Comparison of ENCODE assay signal across 8 cellular contexts in the genomic region with DNA sequence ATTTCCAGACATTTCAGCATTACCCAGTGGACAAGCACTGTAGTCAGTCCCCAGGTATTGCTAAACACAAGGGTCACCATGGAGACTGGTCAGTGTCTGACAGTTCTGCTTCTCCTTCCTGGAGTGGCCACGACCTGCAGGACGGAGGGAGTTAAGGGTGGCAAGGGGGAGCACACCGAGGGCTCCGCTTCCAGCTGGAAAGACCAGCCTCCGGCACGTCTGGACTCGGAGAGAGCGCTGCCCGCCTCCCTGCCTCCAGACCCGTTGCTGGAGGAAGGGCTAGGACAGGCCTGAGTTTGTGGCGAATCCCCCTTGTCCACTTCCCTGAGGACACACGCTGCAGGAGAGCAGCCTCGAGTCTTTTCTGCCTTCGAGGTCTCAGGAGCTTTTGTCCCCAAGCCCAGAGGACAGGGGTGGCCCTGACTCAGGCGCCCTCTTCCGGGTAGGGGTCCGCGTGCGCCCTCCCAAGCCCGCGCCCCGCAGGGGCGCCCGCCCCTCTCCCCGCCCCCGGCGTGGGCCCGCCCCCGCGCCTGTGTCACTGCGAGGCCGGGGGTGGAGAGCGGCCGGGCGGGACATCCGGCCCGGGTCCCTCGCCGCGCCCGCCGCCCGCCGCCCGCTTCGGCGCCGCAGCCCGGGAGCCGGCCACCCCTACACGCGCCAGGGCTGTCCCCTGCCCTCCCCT. TPM values are rescaled to one million over a fixed set of nuclear protein-coding genes. Genes with fewer than 3 reads are reported as not detected.
DNase-seq lines count a peak whose midpoint lies in the region; ATAC-seq and TF ChIP-seq lines count a peak whose summit lies in the region.

CHST14 (plus strand) TSS at position 562 of the 682 bp plus-strand sequence. CDS start 230 bp downstream, outside the sequence.

- H3K36me3 ChIP-seq in GM23338 (ENCODE audit: insufficient read depth), result no peaks in the 10 kb centered on the region
- H3K36me3 ChIP-seq in kidney epithelial cell (ENCODE audit: control insufficient read depth, insufficient read depth, low read length), result peaks cover 3% of the 10 kb centered on the region

- DNase-seq in GDM1 (lab: John Stamatoyannopoulos, UW) (peak; percentile 57), GM23338 (ENCODE audit: low spot score) (peak; percentile 71), NCI-H1105 (lab: John Stamatoyannopoulos, UW) (peak; percentile 44), choroid plexus epithelial cell (ENCODE audit: low read depth) (peak; percentile 51), kidney epithelial cell (ENCODE audit: low read depth) (no peak)
- peak; percentile 62 for DNase-seq in activated CD4-positive, CD25-positive, alpha-beta regulatory T cell treated with anti-CD3 and anti-CD28 coated beads, Interleukin-2, amount 50 U/mL, for 72 hours
- peak; percentile 28 for DNase-seq in stimulated activated CD4-positive, alpha-beta T cell treated with anti-CD3 and anti-CD28 coated beads, Interleukin-1b, Interleukin-23, amount 100 ng/mL, for 48 hours

- H3K9me2 ChIP-seq in GM23338 (ENCODE audit: insufficient read depth), result no peaks in the 10 kb centered on the region

- H3K4me3 Mint-ChIP-seq in GM23338, result peak within 1 kb of the TSS; percentile 84

- H3K9me3 Mint-ChIP-seq in GM23338, result no peaks in the 10 kb centered on the region

- peaks cover 17% of the 10 kb centered on the region for H3K4me1 ChIP-seq in GM23338 (ENCODE audit: insufficient read depth)

- H3K27me3 ChIP-seq in GM23338 (ENCODE audit: insufficient read depth) (no peaks in the 10 kb centered on the region), kidney epithelial cell (ENCODE audit: control insufficient read depth, insufficient read depth, low read length) (no peaks in the 10 kb centered on the region)

- ATAC-seq in GM23338 (peak; percentile 60), GM19035 (IDR thresholded peaks at IDR 0.05; ENCODE audit: unreplicated experiment) (no peak)

- peaks cover 22% of the 10 kb centered on the region for H3K27me3 Mint-ChIP-seq in GM23338 (ENCODE audit: insufficient read depth, low read depth, poor library complexity)

- H3K4me2 ChIP-seq in GM23338, result peak within 1 kb of the TSS; percentile 98

- H3K27ac ChIP-seq in GM23338 (ENCODE audit: low read depth), result peak within 1 kb of the TSS; percentile 74; the same call in 1 of the 2 replicates

- H4K20me1 ChIP-seq in GM23338 (replicated peaks; ENCODE audit: insufficient read depth), result peaks cover 7% of the 10 kb centered on the region

- peak in 1 of 2 experiments; percentile 32; a peak in 2 of 4 replicates for TF ChIP-seq CTCF in GM23338 (conservative IDR thresholded peaks at IDR 0.05; ENCODE audit: low read depth in 2 of 2)
- TF ChIP-seq CTCF in choroid plexus epithelial cell (conservative IDR thresholded peaks at IDR 0.05; ENCODE audit: low read depth, low read length), result no peak
- TF ChIP-seq CTCF in kidney epithelial cell (IDR thresholded peaks at IDR 0.05; ENCODE audit: insufficient read depth, low read length, poor library complexity, severe bottlenecking), result no peak

- peaks cover 15% of the 10 kb centered on the region for H3F3A ChIP-seq in GM23338 (replicated peaks; ENCODE audit: low read depth)

- peak within 1 kb of the TSS; percentile 81 for H2AFZ ChIP-seq in GM23338

- peaks cover 21% of the 10 kb centered on the region for H3K36me3 Mint-ChIP-seq in GM23338 (ENCODE audit: low read depth)

- peaks cover 33% of the 10 kb centered on the region for H3K4me1 Mint-ChIP-seq in GM23338

- H3K79me2 ChIP-seq in GM23338 (replicated peaks; ENCODE audit: insufficient read depth), result no peaks in the 10 kb centered on the region

- peak within 1 kb of the TSS; percentile 81 for H3K4me3 ChIP-seq in GM23338
- H3K4me3 ChIP-seq in choroid plexus epithelial cell (ENCODE audit: low read depth, low read length), result peak within 1 kb of the TSS; percentile 73
- H3K4me3 ChIP-seq in kidney epithelial cell (ENCODE audit: low read depth, low read length), result peak within 1 kb of the TSS; percentile 74

- no peak within 1 kb of the TSS; the same call in 1 of the 2 replicates for H3K27ac Mint-ChIP-seq in GM23338

TF ChIP-seq in GM23338, 12 proteins besides CTCF, POLR2A, EP300 and RAD21:
- TF ChIP-seq EZH2 (IDR thresholded peaks at IDR 0.05; ENCODE audit: low read depth, unreplicated experiment), result no peak
- TF ChIP-seq POLR2AphosphoS5 (IDR thresholded peaks at IDR 0.05; ENCODE audit: low read depth), result peak; percentile 37
- TF ChIP-seq ZNF114 (CRISPR knock-in tag; IDR thresholded peaks at IDR 0.05), result no peak

RNA-seq across cellular contexts. Expression of gene CHST14, which starts in this region (rescaled TPM):
- 15.6 and 17.9 TPM in 2 replicates for total RNA-seq in GM23338 (2014; rRNA removed; shearing (Covaris generic))
- 8.4 and 10.0 TPM in 2 replicates for polyA plus RNA-seq in GM23338 (2016; fragmentation: Nextera tagmentation; extraction: Ambion mirVana)
- total RNA-seq in kidney epithelial cell, result 24.2 and 25.8 TPM in 2 replicates
